ENCODE assay signal across 27 cellular contexts in the genomic region with DNA sequence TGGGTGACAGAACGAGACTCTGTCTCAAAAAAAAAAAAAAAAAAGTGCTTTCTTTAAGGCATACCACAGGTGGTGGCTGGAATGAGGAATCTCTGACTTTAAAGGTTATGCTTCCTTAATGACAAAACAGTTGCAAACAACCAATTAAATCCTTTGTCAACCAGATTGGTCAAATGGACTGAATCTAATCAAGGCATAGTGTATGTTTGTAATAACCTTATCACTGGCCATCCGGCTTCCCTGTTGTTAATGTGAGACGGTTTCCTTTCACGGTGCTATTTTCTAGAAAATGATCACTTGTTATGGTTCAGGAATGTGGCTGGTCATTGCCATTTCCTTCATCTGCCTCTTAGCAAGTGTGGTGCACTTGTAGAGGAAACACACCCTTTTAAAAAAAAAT.
DNase-seq lines count a peak whose midpoint lies in the region; ATAC-seq, FAIRE-seq and TF ChIP-seq lines count a peak whose summit lies in the region.
"Had no signal": no experiment of that assay in that cellular context is flagged by ENCODE, and none has a peak within 500 bp of the region (broad histone marks: within the 10 kb centered on the region; RNA-seq: fewer than 3 reads in every experiment).

No MANE protein-coding gene starts in this region.

- H3K27me3 ChIP-seq in left ventricle myocardium inferior (ENCODE audit: low read depth) = no peaks in the 10 kb centered on the region
- no peaks in the 10 kb centered on the region for H3K27me3 ChIP-seq in astrocyte (ENCODE audit: insufficient read depth, low read length)
- no peaks in the 10 kb centered on the region for H3K27me3 ChIP-seq in uterus
- H3K27me3 ChIP-seq: BLaER1, gastroesophageal sphincter, ovary, upper lobe of left lung had no signal

- peaks cover 31% of the 10 kb centered on the region for H4K20me1 ChIP-seq in astrocyte (ENCODE audit: insufficient read depth, low read length)
- H4K20me1 ChIP-seq: BLaER1 had no signal

- H3K4me1 Mint-ChIP-seq in astrocyte (ENCODE audit: low read depth, unreplicated experiment) (peaks cover 38% of the 10 kb centered on the region), progenitor cell of endocrine pancreas (ENCODE audit: low read depth) (peaks cover 1% of the 10 kb centered on the region)

- no peaks in the 10 kb centered on the region for H3K9me3 ChIP-seq in left ventricle myocardium inferior (replicated peaks)
- no peaks in the 10 kb centered on the region for H3K9me3 ChIP-seq in astrocyte (ENCODE audit: insufficient read depth, low read depth, low read length)
- H3K9me3 ChIP-seq in uterus = no peaks in the 10 kb centered on the region
- H3K9me3 ChIP-seq: BLaER1, gastroesophageal sphincter, HAP-1, lower lobe of right lung, ovary, upper lobe of left lung had no signal

- intact Hi-C loops in left ventricle myocardium inferior (cut with micrococcal nuclease) = no loop called here
- intact Hi-C loops in left cardiac atrium (cut with DNase I) = no loop called here
- intact Hi-C loops in uterus (cut with DNase I; ENCODE audit: low total_unique reads) = no loop called here

- peak overlapping the region; percentile 61 for H3K27ac ChIP-seq in left ventricle myocardium inferior (replicated peaks)
- H3K27ac ChIP-seq in astrocyte (ENCODE audit: low read depth, low read length) = no peak overlapping the region
- H3K27ac ChIP-seq in uterus = peak overlapping the region; percentile 31 to 35
- H3K27ac ChIP-seq: HL-60, ovary had no signal

- no peak for ATAC-seq in left cardiac atrium
- ATAC-seq in left lobe of liver = peak; percentile 34
- ATAC-seq in GM21367 (IDR thresholded peaks at IDR 0.05; ENCODE audit: unreplicated experiment) = no peak
- ATAC-seq: gastroesophageal sphincter had no signal

- no peak for DNase-seq in left ventricle myocardium inferior
- no peak for DNase-seq in left cardiac atrium
- no peak for DNase-seq in astrocyte (ENCODE audit: low read depth)
- DNase-seq in left lobe of liver (ENCODE audit: low spot score) = no peak
- DNase-seq in uterus = no peak
- DNase-seq in progenitor cell of endocrine pancreas (ENCODE audit: low spot score, unreplicated experiment) = no peak
- DNase-seq in activated CD4-positive, alpha-beta T cell treated with anti-CD3 and anti-CD28 coated beads for 4 hours = no peak
- DNase-seq: activated CD4-positive, alpha-beta T cell treated with anti-CD3 and anti-CD28 coated beads for 1 hour; DMS 273 treated with DMSO at 0.1 percent for 48 hours; GF-D8; lower lobe of right lung; NCI-H1694 treated with DMSO at 0.1 percent for 48 hours; NCI-H774; ovary; upper lobe of left lung had no signal

- H3K27me3 Mint-ChIP-seq in astrocyte (ENCODE audit: low read depth, unreplicated experiment) = no peaks in the 10 kb centered on the region
- no peaks in the 10 kb centered on the region for H3K27me3 Mint-ChIP-seq in progenitor cell of endocrine pancreas
- H3K27me3 Mint-ChIP-seq: activated naive CD8-positive, alpha-beta T cell; stimulated activated naive CD8-positive, alpha-beta T cell treated with anti-CD3 and anti-CD28 coated beads, Interleukin-15, Interleukin-2, amounts not matched to agents 100 ng/mL and 50 ng/mL, for 24 hours had no signal

- peaks cover 15% of the 10 kb centered on the region for H3K36me3 ChIP-seq in left ventricle myocardium inferior
- peaks cover 23% of the 10 kb centered on the region for H3K36me3 ChIP-seq in astrocyte (ENCODE audit: insufficient read depth, low read length)
- no peaks in the 10 kb centered on the region for H3K36me3 ChIP-seq in uterus
- H3K36me3 ChIP-seq: ovary had no signal

- H2AFZ ChIP-seq in astrocyte (ENCODE audit: low read depth, low read length) = no peak overlapping the region

- no peak for FAIRE-seq in astrocyte (lab: Jason Lieb, UNC)
- FAIRE-seq: A204.1, GM12878 had no signal

- H3K79me2 ChIP-seq in astrocyte (ENCODE audit: insufficient read depth, low read length) = peaks cover 58% of the 10 kb centered on the region

- no peak for TF ChIP-seq POLR2A in uterus (IDR thresholded peaks at IDR 0.05)

- H3K9me3 Mint-ChIP-seq in astrocyte (ENCODE audit: unreplicated experiment) (no peaks in the 10 kb centered on the region), progenitor cell of endocrine pancreas (ENCODE audit: low read depth) (no peaks in the 10 kb centered on the region)
- H3K9me3 Mint-ChIP-seq: activated T-helper 1 cell treated with anti-CD3 and anti-CD28 coated beads, Interleukin-12 subunit alpha, Interleukin-12 subunit beta, Interleukin-2, Interleukin-4 antibody, amounts not matched to agents 30 ng/mL and 10 ng/mL and 1 ng/mL, durations not matched to agents 14 hours and 24 hours and 36 hours; brain; stimulated activated naive CD8-positive, alpha-beta T cell treated with anti-CD3 and anti-CD28 coated beads, Interleukin-15, Interleukin-2, amounts not matched to agents 100 ng/mL and 50 ng/mL, for 24 hours; T-helper 2 cell treated with Interferon-gamma antibody and Interleukin-4, amounts not matched to agents 5 μg/mL and 100 μg/mL, for 36 hours had no signal

- peaks cover 15% of the 10 kb centered on the region for H3K36me3 Mint-ChIP-seq in astrocyte (ENCODE audit: low read depth, unreplicated experiment)
- H3K36me3 Mint-ChIP-seq in progenitor cell of endocrine pancreas (ENCODE audit: insufficient read depth) = peaks cover 21% of the 10 kb centered on the region

- H3K4me1 ChIP-seq in left ventricle myocardium inferior (peaks cover 33% of the 10 kb centered on the region), astrocyte (ENCODE audit: insufficient read depth, low read length) (peaks cover 18% of the 10 kb centered on the region), uterus (no peaks in the 10 kb centered on the region)
- H3K4me1 ChIP-seq: HAP-1 had no signal

- peak overlapping the region; percentile 20 for H3K27ac Mint-ChIP-seq in astrocyte (ENCODE audit: unreplicated experiment)
- H3K27ac Mint-ChIP-seq in progenitor cell of endocrine pancreas = no peak overlapping the region
- H3K27ac Mint-ChIP-seq: activated T-helper 1 cell treated with anti-CD3 and anti-CD28 coated beads, Interleukin-12 subunit alpha, Interleukin-12 subunit beta, Interleukin-2, Interleukin-4 antibody, amounts not matched to agents 30 ng/mL and 10 ng/mL and 1 ng/mL, durations not matched to agents 14 hours and 24 hours and 36 hours; brain; stimulated activated naive CD8-positive, alpha-beta T cell treated with anti-CD3 and anti-CD28 coated beads, Interleukin-15, Interleukin-2, amounts not matched to agents 100 ng/mL and 50 ng/mL, for 24 hours; T-helper 2 cell treated with Interferon-gamma antibody and Interleukin-4, amounts not matched to agents 5 μg/mL and 100 μg/mL, for 36 hours had no signal

- H3K4me2 ChIP-seq in astrocyte (ENCODE audit: low read length) = no peak overlapping the region

- H3K4me3 ChIP-seq in left ventricle myocardium inferior (no peak overlapping the region), astrocyte (ENCODE audit: insufficient read depth, low read depth, low read length) (no peak overlapping the region), uterus (no peak overlapping the region)
- H3K4me3 ChIP-seq: BLaER1, gastroesophageal sphincter, GM12878, HAP-1, lower lobe of right lung, ovary, upper lobe of left lung had no signal

- H3K4me3 Mint-ChIP-seq in astrocyte (ENCODE audit: unreplicated experiment) (no peak overlapping the region), progenitor cell of endocrine pancreas (ENCODE audit: low read depth) (no peak overlapping the region)
- H3K4me3 Mint-ChIP-seq: activated T-helper 1 cell treated with anti-CD3 and anti-CD28 coated beads, Interleukin-12 subunit alpha, Interleukin-12 subunit beta, Interleukin-2, Interleukin-4 antibody, amounts not matched to agents 30 ng/mL and 10 ng/mL and 1 ng/mL, durations not matched to agents 14 hours and 24 hours and 36 hours; brain; stimulated activated naive CD8-positive, alpha-beta T cell treated with anti-CD3 and anti-CD28 coated beads, Interleukin-15, Interleukin-2, amounts not matched to agents 100 ng/mL and 50 ng/mL, for 24 hours; T-helper 2 cell treated with Interferon-gamma antibody and Interleukin-4, amounts not matched to agents 5 μg/mL and 100 μg/mL, for 36 hours had no signal

- TF ChIP-seq CTCF in left ventricle myocardium inferior (IDR thresholded peaks at IDR 0.05; ENCODE audit: borderline replicate concordance) (no peak), astrocyte (IDR thresholded peaks at IDR 0.05; ENCODE audit: insufficient read depth, low read depth, low read length) (no peak), uterus (IDR thresholded peaks at IDR 0.05) (no peak), progenitor cell of endocrine pancreas (IDR thresholded peaks at IDR 0.05; ENCODE audit: unreplicated experiment) (no peak)

- no peak overlapping the region for H3K9ac ChIP-seq in astrocyte (ENCODE audit: low read length)
- H3K9ac ChIP-seq: BLaER1 had no signal
